Comparison of ENCODE assay signal across 22 cellular contexts in genomic region chr4:84865600-84865999, GRCh38.
"Had no signal": no experiment of that assay in that cellular context is flagged by ENCODE, and none has a peak within 500 bp of the region (broad histone marks: within the 10 kb centered on the region; RNA-seq: fewer than 3 reads in every experiment).

No MANE protein-coding gene starts in this region.

- ATAC-seq: HepG2, Panc1, PC-3 had no signal

- H3K9ac ChIP-seq: SK-N-SH had no signal

- H3K27ac ChIP-seq: RWPE1 had no signal

- H3K4me2 ChIP-seq: SK-N-SH had no signal

- DNase-seq: IMR-90, Karpas-422, KG1, MM.1S, NCI-H1092 treated with DMSO at 0.1 percent for 48 hours, NCI-H1436, NCI-H187, NCI-H2029, NCI-H2081 treated with DMSO at 0.1 percent for 48 hours, NCI-H2171, NCI-H226, NCI-H446, NCI-H510A, NCI-H524 treated with DMSO at 0.1 percent for 48 hours, NCI-H69, NCI-H774, PC-3, SHP77, SK-N-SH had no signal

- H3K9me3 ChIP-seq: SK-N-SH had no signal
